ENCODE assay signal across 17 cellular contexts in genomic region chr13:40409278-40409677, GRCh38.
"Had no signal": no experiment of that assay in that cellular context is flagged by ENCODE, and none has a peak within 500 bp of the region (broad histone marks: within the 10 kb centered on the region; RNA-seq: fewer than 3 reads in every experiment).

No MANE protein-coding gene starts in this region.

- H3K4me3 ChIP-seq: adrenal gland, mucosa of descending colon, prostate gland, SK-N-MC, stomach had no signal

- H3K4me1 ChIP-seq: adrenal gland, prostate gland, stomach had no signal

- H3K9me3 ChIP-seq: adrenal gland, mucosa of descending colon, prostate gland had no signal

- H3K36me3 ChIP-seq: adrenal gland, prostate gland, stomach had no signal

- H3K27ac ChIP-seq: prostate gland, SK-N-MC, VCaP had no signal

- H3K27me3 ChIP-seq: adrenal gland, stomach had no signal

- ATAC-seq: activated CD4-positive, alpha-beta T cell treated with anti-CD3 and anti-CD28 coated beads for 36 hours; activated CD8-positive, alpha-beta T cell treated with anti-CD3 and anti-CD28 coated beads, Interleukin-2, amount 10 ng/mL, durations not matched to agents 7 days and 5 days; effector memory CD8-positive, alpha-beta T cell; natural killer cell treated with Interleukin-12 subunit alpha and Interleukin-12 subunit beta and Interleukin-15 and Interleukin-18, amount 100 ng/mL, for 72 hours had no signal

- DNase-seq: activated CD4-positive, alpha-beta T cell treated with anti-CD3 and anti-CD28 coated beads for 36 hours; activated CD8-positive, alpha-beta memory T cell treated with anti-CD3 and anti-CD28 coated beads, Interleukin-2, amount 50 U/mL, for 48 hours; activated CD8-positive, alpha-beta T cell treated with anti-CD3 and anti-CD28 coated beads, Interleukin-2, amount 10 ng/mL, durations not matched to agents 7 days and 5 days; activated naive CD4-positive, alpha-beta T cell treated with anti-CD3 and anti-CD28 coated beads for 36 hours; effector memory CD8-positive, alpha-beta T cell; glutamatergic neuron; immature natural killer cell; mucosa of descending colon; occipital lobe; stimulated activated CD4-positive, alpha-beta T cell treated with anti-CD3 and anti-CD28 coated beads, Interleukin-4, amount 100 ng/mL, for 4 hours; stomach; T-helper 1 cell had no signal
